Comparison of ENCODE assay signal across 10 cellular contexts in genomic region chr4:77800483-77801259, GRCh38. TPM values are rescaled to one million over a fixed set of nuclear protein-coding genes. Genes with fewer than 3 reads are reported as not detected.
A peak's percentile ranks its signal among the peaks of the same experiment; 100 is the strongest.
DNase-seq lines count a peak whose midpoint lies in the region; ATAC-seq, FAIRE-seq and TF ChIP-seq lines count a peak whose summit lies in the region.
"Had no signal": no experiment of that assay in that cellular context is flagged by ENCODE, and none has a peak within 500 bp of the region (broad histone marks: within the 10 kb centered on the region; RNA-seq: fewer than 3 reads in every experiment).

No MANE protein-coding gene starts in this region.

- 71% methylated on average over 2 of the region's 2 CpGs for WGBS in thymus

- no peaks in the 10 kb centered on the region for H3K27me3 ChIP-seq in thymus (ENCODE audit: control insufficient read depth, insufficient read depth)
- H3K27me3 ChIP-seq: colonic mucosa had no signal

- peaks cover 18% of the 10 kb centered on the region for H3K36me3 Mint-ChIP-seq in activated T-cell treated with anti-CD3 and anti-CD28 coated beads, Interleukin-2, amount 50 U/mL, for 4 hours (ENCODE audit: insufficient read depth)

- no peak for DNase-seq in activated T-cell treated with anti-CD3 and anti-CD28 coated beads, Interleukin-2, amount 50 U/mL, for 4 hours
- no peak for DNase-seq in activated T-cell treated with anti-CD3 and anti-CD28 coated beads for 4 hours
- DNase-seq in astrocyte of the cerebellum (ENCODE audit: low read depth), result peak; percentile 38
- no peak for DNase-seq in left lobe of liver (ENCODE audit: low spot score)
- DNase-seq in NCI-H526 treated with DMSO at 0.1 percent for 48 hours (lab: John Stamatoyannopoulos, UW), result no peak
- DNase-seq in kidney, result no peak
- no peak for DNase-seq in NCI-H2107 treated with DMSO at 0.1 percent for 48 hours (lab: John Stamatoyannopoulos, UW; ENCODE audit: unreplicated experiment)
- DNase-seq: colonic mucosa had no signal

- intact Hi-C loops in kidney (cut with DNase I), result no loop called here

- peaks cover 80% of the 10 kb centered on the region for H3K4me1 Mint-ChIP-seq in activated T-cell treated with anti-CD3 and anti-CD28 coated beads, Interleukin-2, amount 50 U/mL, for 4 hours (ENCODE audit: low read depth)

- H3K9me3 ChIP-seq in thymus (ENCODE audit: control insufficient read depth), result no peaks in the 10 kb centered on the region
- H3K9me3 ChIP-seq in kidney (ENCODE audit: control insufficient read depth in 1 of 2, low read length in 2 of 2), result no peaks in the 10 kb centered on the region
- H3K9me3 ChIP-seq: colonic mucosa had no signal

- H3K9me3 Mint-ChIP-seq in activated T-cell treated with anti-CD3 and anti-CD28 coated beads, Interleukin-2, amount 50 U/mL, for 4 hours, result no peaks in the 10 kb centered on the region

- H3K9ac ChIP-seq in kidney (ENCODE audit: low read length in 2 of 2), result no peak overlapping the region

- H3K27ac ChIP-seq in thymus (ENCODE audit: low read depth) (peak overlapping the region; percentile 53), kidney (ENCODE audit: low read depth in 2 of 2, low read length in 2 of 2) (no peak overlapping the region)
- H3K27ac ChIP-seq: colonic mucosa, VCaP had no signal

- peak; percentile 45 to 55 for ATAC-seq in activated T-cell treated with anti-CD3 and anti-CD28 coated beads, Interleukin-2, amount 50 U/mL, for 4 hours
- ATAC-seq in left lobe of liver, result peak; percentile 53

- in situ Hi-C loops in astrocyte of the cerebellum (cut with HindIII; ENCODE audit: low sequenced_read_pairs), result no loop called here

- peak overlapping the region; percentile 71 for H3K4me3 Mint-ChIP-seq in activated T-cell treated with anti-CD3 and anti-CD28 coated beads, Interleukin-2, amount 50 U/mL, for 4 hours

- H3K4me1 ChIP-seq in thymus (ENCODE audit: control insufficient read depth, insufficient read depth, low read length) (peaks cover 3% of the 10 kb centered on the region), kidney (ENCODE audit: control insufficient read depth in 1 of 2, insufficient read depth in 1 of 2, low read depth in 1 of 2, low read length in 2 of 2) (peaks cover 6 to 20% of the 10 kb centered on the region in 2 donors)

- no peak for FAIRE-seq in kidney (lab: Jason Lieb, UNC)

- H3K4me3 ChIP-seq in astrocyte of the cerebellum (ENCODE audit: low read depth, low read length), result no peak overlapping the region
- peak overlapping the region; percentile 6 for H3K4me3 ChIP-seq in thymus (ENCODE audit: low read length)
- H3K4me3 ChIP-seq in kidney (ENCODE audit: low read length in 2 of 2), result peak overlapping the region in 1 of 2 donors; percentile 3
- H3K4me3 ChIP-seq: colonic mucosa had no signal

- no peak for TF ChIP-seq CTCF in astrocyte of the cerebellum (IDR thresholded peaks at IDR 0.05; ENCODE audit: low read depth, low read length, missing control alignments)
- TF ChIP-seq CTCF in kidney (IDR thresholded peaks at IDR 0.05; ENCODE audit: borderline replicate concordance, extremely low read depth, insufficient read depth), result no peak

- H3K36me3 ChIP-seq in thymus (ENCODE audit: control insufficient read depth, insufficient read depth) (peaks cover 5% of the 10 kb centered on the region), kidney (ENCODE audit: control insufficient read depth in 1 of 2, insufficient read depth in 2 of 2, low read length in 2 of 2) (no peaks in the 10 kb centered on the region)
- H3K36me3 ChIP-seq: colonic mucosa had no signal

- no peaks in the 10 kb centered on the region for H3K27me3 Mint-ChIP-seq in activated T-cell treated with anti-CD3 and anti-CD28 coated beads, Interleukin-2, amount 50 U/mL, for 4 hours (ENCODE audit: low read depth)

RNA-seq across cellular contexts. Expression of gene CNOT6L, which starts 18.5 kb away (rescaled TPM):
- total RNA-seq in activated T-cell treated with anti-CD3 and anti-CD28 coated beads, Interleukin-2, amount 50 U/mL, for 4 hours, result 10 to 100 TPM; 52.2 to 59.1 (median 56.5) TPM
- total RNA-seq in left lobe of liver (20.5 TPM), kidney (73.3 TPM)
- polyA plus RNA-seq in thymus (28.4 TPM), kidney (ENCODE audit: insufficient read depth, low read depth, low replicate concordance) (5.8 TPM)
